In the genomic region with DNA sequence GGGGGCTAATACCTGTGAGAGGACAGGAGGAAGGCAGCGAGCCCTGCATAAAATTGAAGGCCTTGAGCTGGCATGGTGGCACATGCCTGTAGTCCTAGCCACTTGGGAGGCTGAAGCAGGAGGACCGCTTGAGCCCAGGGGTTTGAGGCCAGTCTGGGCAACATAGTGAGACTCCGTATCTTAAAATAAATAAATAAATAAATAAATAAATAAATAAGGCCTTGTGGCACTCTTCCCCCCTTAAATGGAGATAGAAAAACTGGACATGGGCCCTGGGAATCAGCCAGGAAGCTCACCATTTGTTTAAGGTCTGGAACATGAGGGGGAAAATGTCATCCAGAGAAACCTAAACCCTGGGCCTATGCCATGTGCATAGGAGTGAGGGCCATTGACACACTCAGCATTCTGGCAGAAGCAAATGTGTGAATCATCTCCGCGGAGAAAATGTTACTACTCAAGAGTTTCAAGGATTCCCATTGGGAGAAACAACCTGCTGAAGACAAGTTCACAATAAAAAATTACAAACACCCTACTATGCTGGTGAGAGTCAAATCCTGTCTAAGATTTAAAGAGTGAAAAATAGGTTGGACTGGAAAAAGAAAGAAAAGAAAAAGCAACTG, we compare ENCODE assay signal across 27 cellular contexts. TPM values are rescaled to one million over a fixed set of nuclear protein-coding genes. Genes with fewer than 3 reads are reported as not detected.
DNase-seq lines count a peak whose midpoint lies in the region; ATAC-seq, FAIRE-seq and TF ChIP-seq lines count a peak whose summit lies in the region.
"Had no signal": no experiment of that assay in that cellular context is flagged by ENCODE, and none has a peak within 500 bp of the region (broad histone marks: within the 10 kb centered on the region; RNA-seq: fewer than 3 reads in every experiment).

No MANE protein-coding gene starts in this region.

- H3K27me3 ChIP-seq in GM23338 (ENCODE audit: insufficient read depth), result no peaks in the 10 kb centered on the region
- H3K27me3 ChIP-seq in astrocyte (ENCODE audit: insufficient read depth, low read length), result no peaks in the 10 kb centered on the region
- no peaks in the 10 kb centered on the region for H3K27me3 ChIP-seq in thyroid gland
- H3K27me3 ChIP-seq: heart right ventricle, vagina had no signal

- intact Hi-C loops in thyroid gland (cut with DNase I), result no loop called here

- H3F3A ChIP-seq in GM23338 (replicated peaks; ENCODE audit: low read depth), result no peaks in the 10 kb centered on the region

- H3K27me3 Mint-ChIP-seq in GM23338 (ENCODE audit: insufficient read depth, low read depth, poor library complexity), result no peaks in the 10 kb centered on the region
- H3K27me3 Mint-ChIP-seq in astrocyte (ENCODE audit: low read depth, unreplicated experiment), result no peaks in the 10 kb centered on the region
- H3K27me3 Mint-ChIP-seq: activated naive CD4-positive, alpha-beta T cell treated with anti-CD3 and anti-CD28 coated beads, Interleukin-2, amount 10 ng/mL, durations not matched to agents 7 days and 5 days had no signal

- H3K36me3 ChIP-seq in GM23338 (ENCODE audit: insufficient read depth) (no peaks in the 10 kb centered on the region), astrocyte (ENCODE audit: insufficient read depth, low read length) (no peaks in the 10 kb centered on the region), thyroid gland (no peaks in the 10 kb centered on the region)
- H3K36me3 ChIP-seq: esophagus squamous epithelium, heart right ventricle, vagina had no signal

- no peak overlapping the region for H3K9ac ChIP-seq in astrocyte (ENCODE audit: low read length)
- H3K9ac ChIP-seq: KMS-11 had no signal

- no peaks in the 10 kb centered on the region for H3K9me2 ChIP-seq in GM23338 (ENCODE audit: insufficient read depth)

- H3K27ac Mint-ChIP-seq in GM23338 (no peak overlapping the region), astrocyte (ENCODE audit: unreplicated experiment) (no peak overlapping the region)
- H3K27ac Mint-ChIP-seq: activated naive CD4-positive, alpha-beta T cell treated with anti-CD3 and anti-CD28 coated beads, Interleukin-2, amount 10 ng/mL, durations not matched to agents 7 days and 5 days; immature natural killer cell had no signal

- TF ChIP-seq CTCF in 22Rv1 (IDR thresholded peaks at IDR 0.05), result no peak
- TF ChIP-seq CTCF in GM23338 (conservative IDR thresholded peaks at IDR 0.05; ENCODE audit: low read depth in 2 of 2), result no peak
- TF ChIP-seq CTCF in astrocyte (IDR thresholded peaks at IDR 0.05; ENCODE audit: insufficient read depth, low read depth, low read length), result no peak
- no peak for TF ChIP-seq CTCF in fibroblast of the aortic adventitia (IDR thresholded peaks at IDR 0.05; ENCODE audit: insufficient read depth, low read length)
- no peak for TF ChIP-seq CTCF in thyroid gland (IDR thresholded peaks at IDR 0.05)

- H3K4me3 ChIP-seq in GM23338 (no peak overlapping the region), astrocyte (ENCODE audit: insufficient read depth, low read depth, low read length) (no peak overlapping the region), fibroblast of the aortic adventitia (ENCODE audit: low read depth, low read length) (no peak overlapping the region), thyroid gland (replicated peaks in 1 of 3) (no peak overlapping the region)
- H3K4me3 ChIP-seq: esophagus squamous epithelium, heart right ventricle, mucosa of descending colon, vagina had no signal

- H3K4me1 ChIP-seq in GM23338 (ENCODE audit: insufficient read depth) (no peaks in the 10 kb centered on the region), astrocyte (ENCODE audit: insufficient read depth, low read length) (peaks cover 6% of the 10 kb centered on the region), thyroid gland (no peaks in the 10 kb centered on the region)
- H3K4me1 ChIP-seq: vagina had no signal

- H3K27ac ChIP-seq in 22Rv1 (peak overlapping the region; percentile 61), GM23338 (ENCODE audit: low read depth) (no peak overlapping the region), astrocyte (ENCODE audit: low read depth, low read length) (no peak overlapping the region), thyroid gland (no peak overlapping the region)
- H3K27ac ChIP-seq: C4-2B, esophagus squamous epithelium, heart right ventricle, KMS-11, vagina had no signal

- H3K9me3 ChIP-seq in astrocyte (ENCODE audit: insufficient read depth, low read depth, low read length) (no peaks in the 10 kb centered on the region), thyroid gland (no peaks in the 10 kb centered on the region)
- H3K9me3 ChIP-seq: esophagus squamous epithelium, heart right ventricle, mucosa of descending colon, vagina had no signal

- H3K4me1 Mint-ChIP-seq in GM23338, result peaks cover 2% of the 10 kb centered on the region; the same call in 1 of the 3 replicates
- H3K4me1 Mint-ChIP-seq in astrocyte (ENCODE audit: low read depth, unreplicated experiment), result peaks cover 13% of the 10 kb centered on the region
- H3K4me1 Mint-ChIP-seq: activated naive CD4-positive, alpha-beta T cell treated with anti-CD3 and anti-CD28 coated beads, Interleukin-2, amount 10 ng/mL, durations not matched to agents 7 days and 5 days; immature natural killer cell had no signal

- H2AFZ ChIP-seq in GM23338 (peak overlapping the region; percentile 40), astrocyte (ENCODE audit: low read depth, low read length) (no peak overlapping the region)

- H4K20me1 ChIP-seq in GM23338 (replicated peaks; ENCODE audit: insufficient read depth), result no peaks in the 10 kb centered on the region
- no peaks in the 10 kb centered on the region for H4K20me1 ChIP-seq in astrocyte (ENCODE audit: insufficient read depth, low read length)

- 94 to 96% methylated on average over 5 of the region's 5 CpGs for WGBS in thyroid gland, 2 donors

- no peaks in the 10 kb centered on the region for H3K36me3 Mint-ChIP-seq in GM23338 (ENCODE audit: low read depth)
- H3K36me3 Mint-ChIP-seq in astrocyte (ENCODE audit: low read depth, unreplicated experiment), result no peaks in the 10 kb centered on the region
- H3K36me3 Mint-ChIP-seq: activated naive CD4-positive, alpha-beta T cell treated with anti-CD3 and anti-CD28 coated beads, Interleukin-2, amount 10 ng/mL, durations not matched to agents 7 days and 5 days; immature natural killer cell had no signal

- no peak for DNase-seq in GM23338 (ENCODE audit: low spot score)
- DNase-seq in astrocyte (ENCODE audit: low read depth), result peak; percentile 70
- peak; percentile 63 for DNase-seq in fibroblast of the aortic adventitia (ENCODE audit: low read depth)
- DNase-seq in NAMALWA (ENCODE audit: low spot score), result no peak
- no peak for DNase-seq in thyroid gland
- DNase-seq: activated CD4-positive, CD25-positive, alpha-beta regulatory T cell treated with anti-CD3 and anti-CD28 coated beads, Interleukin-2, amount 50 U/mL, for 72 hours; activated CD8-positive, alpha-beta memory T cell treated with anti-CD3 and anti-CD28 coated beads for 24 hours; activated naive CD4-positive, alpha-beta T cell treated with anti-CD3 and anti-CD28 coated beads, Interleukin-2, amount 10 ng/mL, durations not matched to agents 7 days and 5 days; activated T-cell treated with anti-CD3 and anti-CD28 coated beads, Interleukin-2, amount 50 U/mL, for 48 hours; effector CD8-positive, alpha-beta T cell; esophagus squamous epithelium; GOT3; heart right ventricle; immature natural killer cell; mucosa of descending colon; NCI-H1092; NCI-H2081 treated with DMSO at 0.1 percent for 48 hours; NCI-H510A treated with DMSO at 0.1 percent for 48 hours; stimulated activated CD8-positive, alpha-beta memory T cell treated with anti-CD3 and anti-CD28 coated beads, Interleukin-4, amount 100 ng/mL, for 48 hours; substantia nigra had no signal

- no peak for FAIRE-seq in astrocyte (lab: Jason Lieb, UNC)

- H3K4me2 ChIP-seq in GM23338 (no peak overlapping the region), astrocyte (ENCODE audit: low read length) (no peak overlapping the region)
- H3K4me2 ChIP-seq: KMS-11 had no signal

- H3K9me3 Mint-ChIP-seq in GM23338 (no peaks in the 10 kb centered on the region), astrocyte (ENCODE audit: unreplicated experiment) (no peaks in the 10 kb centered on the region)
- H3K9me3 Mint-ChIP-seq: activated naive CD4-positive, alpha-beta T cell treated with anti-CD3 and anti-CD28 coated beads, Interleukin-2, amount 10 ng/mL, durations not matched to agents 7 days and 5 days; immature natural killer cell; neural crest cell had no signal

- no peaks in the 10 kb centered on the region for H3K79me2 ChIP-seq in GM23338 (replicated peaks; ENCODE audit: insufficient read depth)
- H3K79me2 ChIP-seq in astrocyte (ENCODE audit: insufficient read depth, low read length), result no peaks in the 10 kb centered on the region

- no peak for TF ChIP-seq POLR2A in thyroid gland (IDR thresholded peaks at IDR 0.05)

- no peak overlapping the region for H3K4me3 Mint-ChIP-seq in GM23338
- H3K4me3 Mint-ChIP-seq in astrocyte (ENCODE audit: unreplicated experiment), result no peak overlapping the region
- H3K4me3 Mint-ChIP-seq: activated naive CD4-positive, alpha-beta T cell treated with anti-CD3 and anti-CD28 coated beads, Interleukin-2, amount 10 ng/mL, durations not matched to agents 7 days and 5 days; immature natural killer cell; neural crest cell had no signal

- ATAC-seq in GM23338 (no peak), HG03432 (IDR thresholded peaks at IDR 0.05; ENCODE audit: unreplicated experiment) (no peak), HG03571 (IDR thresholded peaks at IDR 0.05; ENCODE audit: unreplicated experiment) (no peak)
- ATAC-seq: heart right ventricle, mucosa of descending colon had no signal

TF ChIP-seq in GM23338, 12 proteins besides CTCF, POLR2A, EP300 and RAD21 (continues in another document):
- no peak for TF ChIP-seq POLR2AphosphoS5 (IDR thresholded peaks at IDR 0.05; ENCODE audit: low read depth)
- TF ChIP-seq NANOG (IDR thresholded peaks at IDR 0.05; ENCODE audit: borderline replicate concordance), result no peak
- no peak for TF ChIP-seq ZNF114 (CRISPR knock-in tag; IDR thresholded peaks at IDR 0.05)
- TF ChIP-seq ZNF331 (CRISPR knock-in tag; IDR thresholded peaks at IDR 0.05; ENCODE audit: low read depth), result no peak
- no peak for TF ChIP-seq CREB1 (CRISPR knock-in tag; IDR thresholded peaks at IDR 0.05; ENCODE audit: low read depth)

RNA-seq across cellular contexts. Expression of a gene that starts 51.9 kb away (rescaled TPM):
- total RNA-seq in GM23338 (2014; rRNA removed; shearing (Covaris generic)), result 20.4 and 21.2 TPM in 2 replicates
- polyA plus RNA-seq in GM23338 (2016; fragmentation: Nextera tagmentation; extraction: Ambion mirVana), result 5.3 and 6.7 TPM in 2 replicates
- total RNA-seq in astrocyte (22.2 and 23.3 TPM in 2 replicates), fibroblast of the aortic adventitia (ENCODE audit: low replicate concordance) (28.9 and 35.9 TPM in 2 replicates), thyroid gland (10 to 100 TPM; 36.3 to 54.0 (median 44.3) TPM)

Comparison
In these comparisons a context has a peak if more than half of its experiments do, and no peak if none do; other contexts are left out.
1. DNase-seq: peak in astrocyte (single experiment) and fibroblast of the aortic adventitia (single experiment); none in GM23338 (single experiment), NAMALWA (single experiment) and thyroid gland (0 of 2).